ENCODE assay signal across 9 cellular contexts in the genomic region with DNA sequence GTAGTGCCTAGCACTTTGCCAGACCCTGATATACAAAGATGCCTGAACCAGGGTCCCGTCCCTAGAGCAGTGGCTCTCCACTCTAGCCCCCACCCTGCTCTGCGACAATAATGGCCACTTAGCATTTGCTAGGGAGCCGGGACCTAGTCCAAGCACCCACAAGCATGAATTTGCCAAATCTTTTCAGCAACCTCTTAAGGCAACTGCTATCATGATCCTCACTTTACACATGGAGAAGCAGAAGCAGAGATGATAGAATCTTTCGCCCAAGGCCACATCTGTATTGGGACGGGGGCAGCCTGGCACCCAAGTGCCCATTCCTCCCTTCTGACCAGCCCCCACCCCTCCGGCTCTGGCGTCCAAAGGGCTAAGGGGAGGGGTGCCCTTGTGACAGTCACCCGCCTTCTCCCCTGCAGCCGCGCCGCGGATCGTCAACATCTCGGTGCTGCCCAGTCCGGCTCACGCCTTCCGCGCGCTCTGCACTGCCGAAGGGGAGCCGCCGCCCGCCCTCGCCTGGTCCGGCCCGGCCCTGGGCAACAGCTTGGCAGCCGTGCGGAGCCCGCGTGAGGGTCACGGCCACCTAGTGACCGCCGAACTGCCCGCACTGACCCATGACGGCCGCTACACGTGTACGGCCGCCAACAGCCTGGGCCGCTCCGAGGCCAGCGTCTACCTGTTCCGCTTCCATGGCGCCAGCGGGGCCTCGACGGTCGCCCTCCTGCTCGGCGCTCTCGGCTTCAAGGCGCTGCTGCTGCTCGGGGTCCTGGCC. TPM values are rescaled to one million over a fixed set of nuclear protein-coding genes. Genes with fewer than 3 reads are reported as not detected.
A peak's percentile ranks its signal among the peaks of the same experiment; 100 is the strongest.
DNase-seq lines count a peak whose midpoint lies in the region; ATAC-seq and TF ChIP-seq lines count a peak whose summit lies in the region.
"Had no signal": no experiment of that assay in that cellular context is flagged by ENCODE, and none has a peak within 500 bp of the region (broad histone marks: within the 10 kb centered on the region; RNA-seq: fewer than 3 reads in every experiment).

No MANE protein-coding gene starts in this region.

- ATAC-seq in HG02970 (IDR thresholded peaks at IDR 0.05; ENCODE audit: low FRiP score, unreplicated experiment) = no peak

- H3K27ac Mint-ChIP-seq in MCF 10A (ENCODE audit: low read depth, unreplicated experiment) = no peak overlapping the region
- H3K27ac Mint-ChIP-seq in type B pancreatic cell = no peak overlapping the region

- H3K4me3 ChIP-seq in breast epithelium (peak overlapping the region; percentile 10 to 64 (median 46)), coronary artery (peak overlapping the region; percentile 62)

- no peaks in the 10 kb centered on the region for H3K36me3 ChIP-seq in breast epithelium

- no TSS peak for BruUV-seq in MCF 10A (replicated peaks; lab: Mats Ljungman, UMichigan)

- H3K27me3 Mint-ChIP-seq in MCF 10A (ENCODE audit: insufficient read depth, unreplicated experiment) = peaks cover 17% of the 10 kb centered on the region
- peaks cover 50% of the 10 kb centered on the region for H3K27me3 Mint-ChIP-seq in type B pancreatic cell

- DNase-seq in breast epithelium (ENCODE audit: low spot score in 2 of 2) (no peak), MCF 10A (ENCODE audit: unreplicated experiment) (no peak), coronary artery (ENCODE audit: low spot score) (no peak), mesenteric fat pad (ENCODE audit: low spot score) (peak; percentile 91), type B pancreatic cell (ENCODE audit: extremely low spot score, unreplicated experiment) (no peak), dedifferentiated amniotic fluid mesenchymal stem cell (ENCODE audit: extremely low spot score) (no peak), amniotic stem cell (lab: John Stamatoyannopoulos, UW) (no peak)
- DNase-seq: SW 1271 had no signal

- no peak for TF ChIP-seq POLR2A in breast epithelium (IDR thresholded peaks at IDR 0.05)

- CTCF ChIA-PET in MCF 10A (lab: Yijun Ruan, JAX) = interaction anchor here (1.8 kb wide), 1 partner anchor 113 kb away, joined by 12 read pairs; a partner anchor contains a TSS

- H3K27ac ChIP-seq in breast epithelium (no peak overlapping the region), coronary artery (no peak overlapping the region)

- H3K27me3 ChIP-seq in breast epithelium = peaks cover 3 to 12% of the 10 kb centered on the region in 2 donors

- TF ChIP-seq CTCF in breast epithelium (IDR thresholded peaks at IDR 0.05) (no peak), MCF 10A (IDR thresholded peaks at IDR 0.05; ENCODE audit: unreplicated experiment) (no peak), coronary artery (IDR thresholded peaks at IDR 0.05) (no peak), type B pancreatic cell (conservative IDR thresholded peaks at IDR 0.05) (no peak)

- H3K9me3 Mint-ChIP-seq in MCF 10A (ENCODE audit: unreplicated experiment) (no peaks in the 10 kb centered on the region), type B pancreatic cell (no peaks in the 10 kb centered on the region)

- H3K9me3 ChIP-seq in breast epithelium = no peaks in the 10 kb centered on the region

- peaks cover 6% of the 10 kb centered on the region for H3K36me3 Mint-ChIP-seq in MCF 10A (ENCODE audit: insufficient read depth, unreplicated experiment)
- H3K36me3 Mint-ChIP-seq in type B pancreatic cell = no peaks in the 10 kb centered on the region

- POLR2A ChIA-PET in MCF 10A (lab: Yijun Ruan, JAX) = no interaction called here

- intact Hi-C loops in breast epithelium (cut with DNase I; ENCODE audit: low total_unique reads) (no loop called here), MCF 10A (cut with micrococcal nuclease) (loop anchor here (1.0 to 2.0 kb wide), 5 partner anchors 42 to 147 kb away; no protein-coding TSS in a partner anchor)

- peaks cover 0 to 3% of the 10 kb centered on the region in 2 donors for H3K4me1 ChIP-seq in breast epithelium

- H3K4me1 Mint-ChIP-seq in MCF 10A (ENCODE audit: insufficient read depth, unreplicated experiment) (no peaks in the 10 kb centered on the region), type B pancreatic cell (ENCODE audit: unreplicated experiment) (peaks cover 8% of the 10 kb centered on the region)

- H3K4me3 Mint-ChIP-seq in MCF 10A (ENCODE audit: unreplicated experiment) = no peak overlapping the region
- H3K4me3 Mint-ChIP-seq in type B pancreatic cell = peak overlapping the region; percentile 54

RNA-seq across cellular contexts. Expression of a gene that starts 13.0 kb away (rescaled TPM):
- 1 to 10 TPM in 1 of 3 donors, under 1 TPM in 2; 0.16 to 1.5 (median 0.66) TPM for total RNA-seq in breast epithelium
- not detected in 2 replicates for total RNA-seq in MCF 10A (2022)
- total RNA-seq in mesenteric fat pad = 0.32 TPM
- 0.41 and 0.76 TPM in 2 replicates for total RNA-seq in type B pancreatic cell (ENCODE audit: low replicate concordance)
